8 cellular contexts compared by ENCODE assay signal in genomic region chr4:53015681-53016080, GRCh38.
DNase-seq lines count a peak whose midpoint lies in the region; ATAC-seq and TF ChIP-seq lines count a peak whose summit lies in the region.

No MANE protein-coding gene starts in this region.

- H3K9me2 ChIP-seq in hepatocyte (replicated peaks; ENCODE audit: insufficient read depth), result no peaks in the 10 kb centered on the region

- no peak for ATAC-seq in GM21717 (IDR thresholded peaks at IDR 0.05; ENCODE audit: unreplicated experiment)
- ATAC-seq in HG03565 (IDR thresholded peaks at IDR 0.05; ENCODE audit: unreplicated experiment), result no peak

- no peak overlapping the region for H3K27ac ChIP-seq in VCaP
- peak overlapping the region; percentile 12 for H3K27ac ChIP-seq in hepatocyte
- no peak overlapping the region for H3K27ac ChIP-seq in thyroid gland

- H3K36me3 ChIP-seq in MG63, result peaks cover 11% of the 10 kb centered on the region
- no peaks in the 10 kb centered on the region for H3K36me3 ChIP-seq in hepatocyte (replicated peaks; ENCODE audit: insufficient read depth, low read depth)
- no peaks in the 10 kb centered on the region for H3K36me3 ChIP-seq in thyroid gland

- no peak for TF ChIP-seq POLR2A in thyroid gland (IDR thresholded peaks at IDR 0.05)

- no peaks in the 10 kb centered on the region for H3K9me3 ChIP-seq in MG63
- H3K9me3 ChIP-seq in hepatocyte (ENCODE audit: low read depth), result no peaks in the 10 kb centered on the region
- H3K9me3 ChIP-seq in thyroid gland, result no peaks in the 10 kb centered on the region

- intact Hi-C loops in thyroid gland (cut with DNase I), result no loop called here

- H2AFZ ChIP-seq in hepatocyte, result no peak overlapping the region

- H3K27me3 ChIP-seq in MG63 (no peaks in the 10 kb centered on the region), hepatocyte (no peaks in the 10 kb centered on the region), thyroid gland (no peaks in the 10 kb centered on the region)

- H3K4me3 ChIP-seq in MG63 (no peak overlapping the region), hepatocyte (no peak overlapping the region), thyroid gland (replicated peaks in 1 of 3) (no peak overlapping the region)

- DNase-seq in G401 (ENCODE audit: low spot score) (peak; percentile 27), MG63 (peak; percentile 66), hepatocyte (ENCODE audit: low spot score) (peak; percentile 77), thyroid gland (no peak), ecto neural progenitor cell (ENCODE audit: low spot score) (no peak)

- no peaks in the 10 kb centered on the region for H4K20me1 ChIP-seq in hepatocyte (ENCODE audit: insufficient read depth, poor library complexity, severe bottlenecking)

- 21% methylated on average over 5 of the region's 5 CpGs for WGBS in hepatocyte (ENCODE audit: low lambda C conversion rate, missing lambda C conversion rate)
- 45 to 51% methylated on average over 5 of the region's 5 CpGs for whole genome bisulfite sequencing in thyroid gland, 2 donors

- TF ChIP-seq CTCF in VCaP (conservative IDR thresholded peaks at IDR 0.05), result peak; percentile 66
- peak; percentile 91 for TF ChIP-seq CTCF in hepatocyte (IDR thresholded peaks at IDR 0.05; ENCODE audit: poor library complexity)
- TF ChIP-seq CTCF in thyroid gland (IDR thresholded peaks at IDR 0.05), result peak in 5 of 6 experiments; percentile 11 to 46 (median 25)

- peak overlapping the region; percentile 17 for H3K4me2 ChIP-seq in hepatocyte

- H3K4me1 ChIP-seq in hepatocyte (ENCODE audit: insufficient read depth), result peaks cover 55% of the 10 kb centered on the region
- peaks cover 25 to 42% of the 10 kb centered on the region in 2 donors for H3K4me1 ChIP-seq in thyroid gland

- H3K79me2 ChIP-seq in hepatocyte, result no peaks in the 10 kb centered on the region

- in situ Hi-C loops in G401 (cut with HindIII; ENCODE audit: low sequenced_read_pairs), result loop anchor here (25.0 kb wide), 1 partner anchor 897 kb away; no protein-coding TSS in a partner anchor

Comparison
In these comparisons a context has a peak if more than half of its experiments do, and no peak if none do; other contexts are left out.
1. DNase-seq: peak in G401 (single experiment), MG63 (single experiment) and hepatocyte (single experiment); none in thyroid gland (0 of 2) and ecto neural progenitor cell (single experiment).
2. CTCF ChIP-seq: peak in every context shown above with its lines; median percentile 91 in hepatocyte; 66 in VCaP; 25 in thyroid gland.